In the genomic region with DNA sequence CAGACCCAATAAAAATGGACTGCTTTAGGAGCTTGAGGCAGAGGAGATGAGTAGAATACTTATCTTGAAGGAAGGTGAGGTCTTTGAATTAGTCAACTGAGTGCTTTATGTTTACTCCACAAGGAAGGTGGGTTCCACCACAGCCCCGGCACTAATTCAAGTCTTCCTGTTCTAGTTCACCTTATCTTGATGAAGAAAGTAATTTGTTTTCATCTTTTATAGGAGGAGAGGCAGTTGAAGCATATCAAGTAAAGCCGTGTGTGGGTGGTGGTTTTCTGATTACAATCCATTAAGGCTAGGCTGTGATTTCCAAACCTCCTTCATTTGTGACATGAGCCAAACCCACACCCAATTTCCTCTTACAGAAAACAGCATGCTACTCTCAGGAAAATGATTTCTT, we compare ENCODE assay signal across 9 cellular contexts. TPM values are rescaled to one million over a fixed set of nuclear protein-coding genes. Genes with fewer than 3 reads are reported as not detected.
DNase-seq lines count a peak whose midpoint lies in the region; ATAC-seq and TF ChIP-seq lines count a peak whose summit lies in the region.
"Had no signal": no experiment of that assay in that cellular context is flagged by ENCODE, and none has a peak within 500 bp of the region (broad histone marks: within the 10 kb centered on the region; RNA-seq: fewer than 3 reads in every experiment).

No MANE protein-coding gene starts in this region.

- no peaks in the 10 kb centered on the region for H3K9me3 Mint-ChIP-seq in activated naive CD8-positive, alpha-beta T cell (ENCODE audit: low read depth)
- H3K9me3 Mint-ChIP-seq in naive thymus-derived CD8-positive, alpha-beta T cell: peaks cover 0 to 2% (median 0%) of the 10 kb centered on the region in 9 donors

- peak overlapping the region; percentile 92 for H3K27ac Mint-ChIP-seq in activated naive CD8-positive, alpha-beta T cell
- peak overlapping the region; percentile 86 to 99 (median 96) for H3K27ac Mint-ChIP-seq in naive thymus-derived CD8-positive, alpha-beta T cell

- H3K36me3 Mint-ChIP-seq in activated naive CD8-positive, alpha-beta T cell: peaks cover 8% of the 10 kb centered on the region
- no peaks in the 10 kb centered on the region for H3K36me3 Mint-ChIP-seq in naive thymus-derived CD8-positive, alpha-beta T cell

- no peaks in the 10 kb centered on the region for H3K9me3 ChIP-seq in ovary

- CTCF ChIA-PET in BJ (lab: Yijun Ruan, JAX): interaction anchor here (1.0 kb wide), 1 partner anchor 11 kb away, joined by 3 read pairs; no protein-coding TSS in a partner anchor

- 27 to 44% (median 29%) methylated on average over 2 of the region's 2 CpGs for WGBS in ovary, 3 donors

- H3K4me3 ChIP-seq in BJ (ENCODE audit: low read depth, low read length) (no peak overlapping the region), ovary (no peak overlapping the region)

- DNase-seq in BJ (ENCODE audit: low read depth) (peak; percentile 1), M059J (ENCODE audit: low read depth) (peak; percentile 8), ovary (no peak), C1 segment of cervical spinal cord (lab: John Stamatoyannopoulos, UW) (no peak), COLO829 (ENCODE audit: low spot score) (no peak), RKO (ENCODE audit: low spot score) (no peak)
- peak in 9 of 10 donors; percentile 27 to 77 (median 54) for DNase-seq in naive thymus-derived CD8-positive, alpha-beta T cell
- DNase-seq: COR-L47 had no signal

- H3K36me3 ChIP-seq in BJ (ENCODE audit: control insufficient read depth, insufficient read depth, low read length) (no peaks in the 10 kb centered on the region), ovary (no peaks in the 10 kb centered on the region)

- peak overlapping the region; percentile 75 for H3K4me3 Mint-ChIP-seq in activated naive CD8-positive, alpha-beta T cell
- peak overlapping the region; percentile 47 to 83 (median 73) for H3K4me3 Mint-ChIP-seq in naive thymus-derived CD8-positive, alpha-beta T cell

- H3K27me3 Mint-ChIP-seq in activated naive CD8-positive, alpha-beta T cell: no peaks in the 10 kb centered on the region
- H3K27me3 Mint-ChIP-seq in naive thymus-derived CD8-positive, alpha-beta T cell: no peaks in the 10 kb centered on the region

- POLR2A ChIA-PET in BJ (lab: Charles Lee): no interaction called here
- POLR2A ChIA-PET in naive thymus-derived CD8-positive, alpha-beta T cell (lab: Charles Lee): interaction anchor here (0.6 to 7.0 kb wide), 6 partner anchors 9 to 135 kb away, joined by 3 to 91 read pairs (median 3); a partner anchor contains a TSS

- intact Hi-C loops in ovary (cut with DNase I): no loop called here

- peaks cover 2% of the 10 kb centered on the region for H3K4me1 ChIP-seq in ovary (ENCODE audit: insufficient read depth)

- TF ChIP-seq CTCF in BJ (IDR thresholded peaks at IDR 0.05; ENCODE audit: insufficient read depth, low read depth, low read length): no peak
- no peak for TF ChIP-seq CTCF in ovary (IDR thresholded peaks at IDR 0.05)

- peaks cover 99% of the 10 kb centered on the region for H3K4me1 Mint-ChIP-seq in activated naive CD8-positive, alpha-beta T cell (ENCODE audit: low read depth)
- peaks cover 71 to 100% (median 97%) of the 10 kb centered on the region in 4 donors for H3K4me1 Mint-ChIP-seq in naive thymus-derived CD8-positive, alpha-beta T cell

- TF ChIP-seq POLR2A in ovary (IDR thresholded peaks at IDR 0.05): no peak

- no peak overlapping the region for H3K27ac ChIP-seq in ovary

- peak; percentile 42 to 52 for ATAC-seq in naive thymus-derived CD8-positive, alpha-beta T cell

- no peak for TF ChIP-seq EP300 in ovary (IDR thresholded peaks at IDR 0.05)

- H3K27me3 ChIP-seq in BJ (ENCODE audit: control insufficient read depth, insufficient read depth, low read length) (no peaks in the 10 kb centered on the region), ovary (no peaks in the 10 kb centered on the region)

RNA-seq across cellular contexts. Expression of a gene that starts 35.6 kb away (rescaled TPM):
- polyA plus RNA-seq in BJ (2011; rRNA removed) (not detected in 2 replicates), ovary (not detected)
- not detected in 2 replicates for polyA minus RNA-seq in BJ (2011; rRNA and poly(A)+ RNA removed)
- not detected in 2 replicates for total RNA-seq in M059J (2014; rRNA removed; shearing (Covaris generic))
- not detected for total RNA-seq in naive thymus-derived CD8-positive, alpha-beta T cell
- under 1 TPM in 1 of 3 donors, not detected in 2; 0.62 TPM for polyA plus RNA-seq in naive thymus-derived CD8-positive, alpha-beta T cell
- not detected for total RNA-seq in ovary

Comparison
In these comparisons a context has a peak if more than half of its experiments do, and no peak if none do; other contexts are left out.
1. DNase-seq: peak in BJ (single experiment), M059J (single experiment) and naive thymus-derived CD8-positive, alpha-beta T cell (9 of 10); none in ovary (0 of 5), C1 segment of cervical spinal cord (0 of 14), COLO829 (single experiment) and RKO (single experiment).